In the genomic region with DNA sequence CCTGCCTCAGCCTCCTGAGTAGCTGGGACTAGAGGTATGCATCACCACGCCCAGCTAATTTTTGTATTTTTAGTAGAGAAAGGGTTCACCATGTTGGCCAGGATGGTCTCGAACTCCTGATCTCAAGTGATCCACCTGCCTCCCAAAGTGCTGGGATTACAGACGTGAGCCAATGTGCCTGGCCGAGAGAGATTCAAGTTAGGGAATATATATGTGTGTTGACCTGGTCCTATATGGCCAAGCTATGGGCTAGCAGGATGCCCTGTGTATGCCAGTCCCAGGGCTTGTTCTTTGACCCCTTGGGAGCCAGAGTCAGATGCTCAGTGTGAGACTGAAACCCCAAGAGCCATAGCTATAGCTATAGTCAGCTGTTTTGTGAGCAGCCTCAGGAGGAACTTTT, we compare ENCODE assay signal across 13 cellular contexts. TPM values are rescaled to one million over a fixed set of nuclear protein-coding genes. Genes with fewer than 3 reads are reported as not detected.
DNase-seq lines count a peak whose midpoint lies in the region; ATAC-seq and TF ChIP-seq lines count a peak whose summit lies in the region.
"Had no signal": no experiment of that assay in that cellular context is flagged by ENCODE, and none has a peak within 500 bp of the region (broad histone marks: within the 10 kb centered on the region; RNA-seq: fewer than 3 reads in every experiment).

No MANE protein-coding gene starts in this region.

- no peak for ATAC-seq in activated CD4-positive, alpha-beta T cell treated with anti-CD3 and anti-CD28 coated beads for 36 hours
- ATAC-seq: pancreas had no signal

- H3K9me3 ChIP-seq in MM.1S (replicated peaks; ENCODE audit: insufficient read depth, low read length), result no peaks in the 10 kb centered on the region
- H3K9me3 ChIP-seq: pancreas, testis had no signal

- peak overlapping the region; percentile 95 for H3K4me3 Mint-ChIP-seq in activated CD4-positive, alpha-beta T cell treated with anti-CD3 and anti-CD28 coated beads for 36 hours
- peak overlapping the region; percentile 95 for H3K4me3 Mint-ChIP-seq in activated naive CD8-positive, alpha-beta T cell treated with anti-CD3 and anti-CD28 coated beads for 36 hours
- peak overlapping the region; percentile 98 for H3K4me3 Mint-ChIP-seq in neural crest cell

- no peak overlapping the region for H3K4me2 ChIP-seq in MM.1S (ENCODE audit: low read depth, low read length)

- CTCF ChIA-PET in activated CD4-positive, alpha-beta T cell treated with anti-CD3 and anti-CD28 coated beads for 36 hours (lab: Charles Lee), result interaction anchor here (0.6 to 5.7 kb wide), 7 partner anchors 11 to 625 kb away, joined by 3 to 43 read pairs (median 6); a partner anchor contains a TSS

- H3K4me1 ChIP-seq in MM.1S (ENCODE audit: low read length), result peaks cover 59% of the 10 kb centered on the region

- TF ChIP-seq CTCF in MM.1S (IDR thresholded peaks at IDR 0.05; ENCODE audit: low read length) (no peak), neural crest cell (conservative IDR thresholded peaks at IDR 0.05) (no peak)

- no peaks in the 10 kb centered on the region for H3K27me3 Mint-ChIP-seq in activated CD4-positive, alpha-beta T cell treated with anti-CD3 and anti-CD28 coated beads for 36 hours
- peaks cover 3% of the 10 kb centered on the region for H3K27me3 Mint-ChIP-seq in activated naive CD8-positive, alpha-beta T cell treated with anti-CD3 and anti-CD28 coated beads for 36 hours
- H3K27me3 Mint-ChIP-seq in neural crest cell (ENCODE audit: low read depth), result peaks cover 7% of the 10 kb centered on the region

- H3K36me3 Mint-ChIP-seq in activated CD4-positive, alpha-beta T cell treated with anti-CD3 and anti-CD28 coated beads for 36 hours (ENCODE audit: low read depth), result peaks cover 61% of the 10 kb centered on the region
- peaks cover 52% of the 10 kb centered on the region for H3K36me3 Mint-ChIP-seq in activated naive CD8-positive, alpha-beta T cell treated with anti-CD3 and anti-CD28 coated beads for 36 hours
- H3K36me3 Mint-ChIP-seq in neural crest cell (ENCODE audit: low read depth), result peaks cover 28% of the 10 kb centered on the region

- 0 out of 2 replicates have a peak overlapping the region, but pooled peaks have one; percentile 1 for H3K9ac ChIP-seq in MM.1S (ENCODE audit: low read length)

- H4K20me1 ChIP-seq in MM.1S (ENCODE audit: insufficient read depth, low read length), result no peaks in the 10 kb centered on the region

- DNase-seq in activated CD4-positive, alpha-beta T cell treated with anti-CD3 and anti-CD28 coated beads for 36 hours, result no peak
- no peak for DNase-seq in activated CD4-positive, alpha-beta T cell treated with anti-CD3 and anti-CD28 coated beads for 48 hours
- DNase-seq in MM.1S (no peak), neural crest cell (ENCODE audit: low read depth, low spot score) (no peak), T1000 (lab: John Stamatoyannopoulos, UW) (no peak), NCI-H2107 treated with DMSO at 0.1 percent for 48 hours (lab: John Stamatoyannopoulos, UW; ENCODE audit: unreplicated experiment) (no peak), NCI-H1417 treated with DMSO at 0.1 percent for 48 hours (lab: John Stamatoyannopoulos, UW) (no peak)
- DNase-seq in activated naive CD8-positive, alpha-beta T cell treated with anti-CD3 and anti-CD28 coated beads for 36 hours, result no peak
- DNase-seq: DMS153; effector CD8-positive, alpha-beta T cell; mesenchymal stem cell; pancreas; testis had no signal

- H3K9me3 Mint-ChIP-seq in activated CD4-positive, alpha-beta T cell treated with anti-CD3 and anti-CD28 coated beads for 36 hours (ENCODE audit: low read depth), result no peaks in the 10 kb centered on the region
- no peaks in the 10 kb centered on the region for H3K9me3 Mint-ChIP-seq in activated naive CD8-positive, alpha-beta T cell treated with anti-CD3 and anti-CD28 coated beads for 36 hours
- H3K9me3 Mint-ChIP-seq in neural crest cell, result no peaks in the 10 kb centered on the region

- intact Hi-C loops in activated CD4-positive, alpha-beta T cell treated with anti-CD3 and anti-CD28 coated beads for 36 hours (cut with DNase I, micrococcal nuclease), result loop anchor here (5.0 to 10.0 kb wide), 4 partner anchors 401 to 1549 kb away; a partner anchor contains a TSS

- H3K27ac Mint-ChIP-seq in activated CD4-positive, alpha-beta T cell treated with anti-CD3 and anti-CD28 coated beads for 36 hours, result peak overlapping the region; percentile 79
- peak overlapping the region; percentile 48 for H3K27ac Mint-ChIP-seq in activated naive CD8-positive, alpha-beta T cell treated with anti-CD3 and anti-CD28 coated beads for 36 hours
- H3K27ac Mint-ChIP-seq in neural crest cell (ENCODE audit: unreplicated experiment), result peak overlapping the region; percentile 27

- no peaks in the 10 kb centered on the region for H3K9me2 ChIP-seq in MM.1S (replicated peaks; ENCODE audit: insufficient read depth, low read length)

- POLR2A ChIA-PET in activated CD4-positive, alpha-beta T cell treated with anti-CD3 and anti-CD28 coated beads for 36 hours (lab: Charles Lee), result interaction anchor here (0.6 to 9.0 kb wide), 3 partner anchors 15 to 101 kb away, joined by 3 to 102 read pairs (median 31); a partner anchor contains a TSS

- H3K4me3 ChIP-seq in MM.1S (ENCODE audit: low read length), result no peak overlapping the region
- H3K4me3 ChIP-seq: testis had no signal

- peaks cover 78% of the 10 kb centered on the region for H3F3A ChIP-seq in MM.1S (ENCODE audit: insufficient read depth, low read length)

- H3K27ac ChIP-seq in MM.1S (ENCODE audit: low read length), result no peak overlapping the region
- H3K27ac ChIP-seq: pancreas, testis had no signal

- H3K4me1 Mint-ChIP-seq in activated CD4-positive, alpha-beta T cell treated with anti-CD3 and anti-CD28 coated beads for 36 hours, result peaks cover 66% of the 10 kb centered on the region
- H3K4me1 Mint-ChIP-seq in activated naive CD8-positive, alpha-beta T cell treated with anti-CD3 and anti-CD28 coated beads for 36 hours, result peaks cover 64% of the 10 kb centered on the region
- peaks cover 43% of the 10 kb centered on the region for H3K4me1 Mint-ChIP-seq in neural crest cell

- H3K27me3 ChIP-seq in MM.1S (replicated peaks; ENCODE audit: insufficient read depth, low read length), result no peaks in the 10 kb centered on the region
- H3K27me3 ChIP-seq: pancreas, testis had no signal

- no peak overlapping the region for H2AFZ ChIP-seq in MM.1S (ENCODE audit: low read length)

- H3K79me2 ChIP-seq in MM.1S (ENCODE audit: low read length), result peaks cover 84% of the 10 kb centered on the region

- H3K36me3 ChIP-seq in MM.1S (replicated peaks; ENCODE audit: insufficient read depth, low read length), result peaks cover 9% of the 10 kb centered on the region; the same call in 1 of the 2 replicates

RNA-seq across cellular contexts. Expression of a gene that starts 1.9 kb away (rescaled TPM):
- total RNA-seq in activated CD4-positive, alpha-beta T cell treated with anti-CD3 and anti-CD28 coated beads for 36 hours, result 100 to 1,000 TPM in 1 of 2 experiments, 10 to 100 TPM in 1; 90.8 to 108 TPM
- 10 to 100 TPM; 82.0 to 82.5 TPM for total RNA-seq in activated naive CD8-positive, alpha-beta T cell treated with anti-CD3 and anti-CD28 coated beads for 36 hours
- 69.5 and 70.9 TPM in 2 replicates for total RNA-seq in neural crest cell

RNA-seq across cellular contexts. Expression of a gene that starts 5.4 kb away (rescaled TPM):
- 10 to 100 TPM; 25.8 to 26.0 TPM for total RNA-seq in activated CD4-positive, alpha-beta T cell treated with anti-CD3 and anti-CD28 coated beads for 36 hours
- total RNA-seq in activated naive CD8-positive, alpha-beta T cell treated with anti-CD3 and anti-CD28 coated beads for 36 hours, result 10 to 100 TPM; 22.3 to 24.7 TPM
- 28.2 and 28.7 TPM in 2 replicates for total RNA-seq in neural crest cell

RNA-seq across cellular contexts. Expression of a gene that starts 5.4 kb away (rescaled TPM):
- 100 to 1,000 TPM; 504 to 515 TPM for total RNA-seq in activated CD4-positive, alpha-beta T cell treated with anti-CD3 and anti-CD28 coated beads for 36 hours
- total RNA-seq in activated naive CD8-positive, alpha-beta T cell treated with anti-CD3 and anti-CD28 coated beads for 36 hours, result 100 to 1,000 TPM; 532 to 549 TPM
- 259 and 261 TPM in 2 replicates for total RNA-seq in neural crest cell

RNA-seq across cellular contexts. Expression of a gene that starts 16.6 kb away (rescaled TPM):
- 100 to 1,000 TPM; 109 to 127 TPM for total RNA-seq in activated CD4-positive, alpha-beta T cell treated with anti-CD3 and anti-CD28 coated beads for 36 hours
- 100 to 1,000 TPM; 135 to 140 TPM for total RNA-seq in activated naive CD8-positive, alpha-beta T cell treated with anti-CD3 and anti-CD28 coated beads for 36 hours
- total RNA-seq in neural crest cell, result 284 and 294 TPM in 2 replicates

RNA-seq across cellular contexts. Expression of a gene that starts 33.7 kb away (rescaled TPM):
- 10 to 100 TPM; 25.7 to 30.4 TPM for total RNA-seq in activated CD4-positive, alpha-beta T cell treated with anti-CD3 and anti-CD28 coated beads for 36 hours
- 10 to 100 TPM; 20.7 TPM for total RNA-seq in activated naive CD8-positive, alpha-beta T cell treated with anti-CD3 and anti-CD28 coated beads for 36 hours
- 29.1 and 31.4 TPM in 2 replicates for total RNA-seq in neural crest cell

Comparison
In these comparisons a context has a peak if more than half of its experiments do, and no peak if none do; other contexts are left out.
1. H3K27ac Mint-ChIP-seq: peak in every context shown above with its lines; median percentile 79 in activated CD4-positive, alpha-beta T cell treated with anti-CD3 and anti-CD28 coated beads for 36 hours; 48 in activated naive CD8-positive, alpha-beta T cell treated with anti-CD3 and anti-CD28 coated beads for 36 hours; 27 in neural crest cell.